In the genomic region with DNA sequence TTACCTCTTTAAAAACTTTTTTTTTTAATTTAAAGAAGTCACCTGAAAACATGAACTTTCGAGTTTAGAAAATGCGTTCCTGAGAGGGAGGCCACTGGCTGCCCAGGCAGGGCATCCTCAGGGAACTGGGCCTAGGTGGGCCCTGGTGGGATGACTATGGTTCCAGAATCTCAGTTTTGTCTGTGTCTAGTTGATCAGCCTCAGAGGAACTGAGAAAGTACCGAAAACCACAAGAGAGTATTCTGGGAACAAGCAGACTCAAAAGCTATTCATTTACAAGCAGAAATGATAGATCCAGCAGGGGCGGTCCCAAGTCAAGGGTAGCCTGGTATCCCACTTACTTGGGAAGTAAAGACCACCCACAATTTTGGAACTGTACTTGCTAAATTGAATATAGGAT, we compare ENCODE assay signal across 17 cellular contexts. TPM values are rescaled to one million over a fixed set of nuclear protein-coding genes. Genes with fewer than 3 reads are reported as not detected.
A peak's percentile ranks its signal among the peaks of the same experiment; 100 is the strongest.
DNase-seq lines count a peak whose midpoint lies in the region; ATAC-seq, FAIRE-seq and TF ChIP-seq lines count a peak whose summit lies in the region.
"Had no signal": no experiment of that assay in that cellular context is flagged by ENCODE, and none has a peak within 500 bp of the region (broad histone marks: within the 10 kb centered on the region; RNA-seq: fewer than 3 reads in every experiment).

No MANE protein-coding gene starts in this region.

- POLR2A ChIA-PET in GM12878 (lab: Charles Lee) = interaction anchor here (0.7 to 2.9 kb wide), 3 partner anchors 11 to 67 kb away, joined by 4 to 16 read pairs (median 12); a partner anchor contains a TSS

- 11% methylated on average over 4 of the region's 4 CpGs for WGBS in GM12878 (ENCODE audit: insufficient coverage, insufficient replicate concordance, low lambda C conversion rate, missing lambda C conversion rate)

- no peak for DNase-seq in GM18507 (ENCODE audit: extremely low spot score, insufficient read length, low read depth)
- no peak for DNase-seq in GM12878 (ENCODE audit: low read depth, low spot score)
- no peak for DNase-seq in activated CD8-positive, alpha-beta memory T cell treated with anti-CD3 and anti-CD28 coated beads, Interleukin-2, amount 50 U/mL, for 48 hours
- no peak for DNase-seq in DMS79 (lab: John Stamatoyannopoulos, UW)
- DNase-seq: activated CD4-positive, alpha-beta memory T cell treated with anti-CD3 and anti-CD28 coated beads for 36 hours; amygdala; head of caudate nucleus; IMR-90; kidney; occipital lobe; stimulated activated naive CD4-positive, alpha-beta T cell treated with Interleukin-2 at 50 U/mL for 16 hours had no signal

- CTCF ChIA-PET in GM12878 (lab: Yijun Ruan, JAX) = interaction anchor here (0.9 to 2.2 kb wide), 8 partner anchors 9 to 79 kb away, joined by 3 to 7 read pairs (median 6); no protein-coding TSS in a partner anchor

- in situ Hi-C loops in GM12878 (cut with MboI) = no loop called here

- RAD21 ChIA-PET in GM12878 (lab: Charles Lee; ENCODE audit: unreplicated experiment) = interaction anchor here (0.8 to 3.6 kb wide), 7 partner anchors 11 to 80 kb away, joined by 3 to 21 read pairs (median 5); a partner anchor contains a TSS

- H3K27me3 ChIP-seq in GM12878 (replicated peaks in 1 of 2; ENCODE audit: control insufficient read depth in 2 of 2, insufficient read depth in 2 of 2, low read length in 1 of 2) = no peaks in the 10 kb centered on the region

- no peak overlapping the region for H2AFZ ChIP-seq in GM12878 (ENCODE audit: control insufficient read depth, low read depth, low read length)

- TF ChIP-seq EP300 in GM12878 (IDR thresholded peaks at IDR 0.05; ENCODE audit: borderline replicate concordance in 1 of 2, control insufficient read depth in 1 of 2, low read depth in 2 of 2, low read length in 2 of 2) = no peak

- no peak for TF ChIP-seq CTCF in GM12878 (IDR thresholded peaks at IDR 0.05 in 2 of 3, conservative IDR thresholded peaks at IDR 0.05 in 1 of 3; ENCODE audit: control insufficient read depth in 2 of 3, extremely low read depth in 1 of 3, insufficient read depth in 1 of 3, low read depth in 3 of 3, low read length in 3 of 3)

- peak overlapping the region; percentile 40 for H3K4me2 ChIP-seq in GM12878 (ENCODE audit: control insufficient read depth, insufficient read depth)

- no peaks in the 10 kb centered on the region for H3K36me3 ChIP-seq in GM12878 (ENCODE audit: control insufficient read depth in 2 of 2, insufficient read depth in 2 of 2, low read length in 1 of 2)

- SMC1A ChIA-PET in GM12878 (lab: Charles Lee; ENCODE audit: uncharacterized antibody, unreplicated experiment) = interaction anchor here (0.7 to 4.2 kb wide), 13 partner anchors 8 to 79 kb away, joined by 3 to 33 read pairs (median 4); a partner anchor contains a TSS

- no peak overlapping the region for H3K27ac ChIP-seq in GM12878 (ENCODE audit: control insufficient read depth, insufficient read depth)

- peak; percentile 78 for ATAC-seq in GM19463 (IDR thresholded peaks at IDR 0.05; ENCODE audit: unreplicated experiment)
- peak; percentile 67 for ATAC-seq in HG02981 (IDR thresholded peaks at IDR 0.05; ENCODE audit: unreplicated experiment)
- ATAC-seq in GM12878 = peak; percentile 90
- ATAC-seq in HG03135 (IDR thresholded peaks at IDR 0.05; ENCODE audit: unreplicated experiment) = no peak
- no peak for ATAC-seq in HG03139 (IDR thresholded peaks at IDR 0.05; ENCODE audit: unreplicated experiment)

- no peak for TF ChIP-seq RAD21 in GM12878 (IDR thresholded peaks at IDR 0.05; ENCODE audit: insufficient read depth, low read depth, low read length)

- intact Hi-C loops in GM12878 (cut with micrococcal nuclease; ENCODE audit: unreplicated experiment) = no loop called here

- BruUV-seq in GM12878 (replicated peaks; lab: Mats Ljungman, UMichigan) = no TSS peak

- H3K9ac ChIP-seq in GM12878 (ENCODE audit: control insufficient read depth, insufficient read depth, low read length) = no peak overlapping the region

- peaks cover 11% of the 10 kb centered on the region for H3K79me2 ChIP-seq in GM12878 (ENCODE audit: control insufficient read depth, insufficient read depth, low read length)

- no peak for TF ChIP-seq POLR2A in GM12878 (IDR thresholded peaks at IDR 0.05; ENCODE audit: low read depth, low read length)

- peaks cover 17% of the 10 kb centered on the region for H3K4me1 ChIP-seq in GM12878 (ENCODE audit: control insufficient read depth, insufficient read depth, low read length)

- H3K9me3 ChIP-seq in GM12878 (replicated peaks; ENCODE audit: control insufficient read depth, insufficient read depth, low read length) = no peaks in the 10 kb centered on the region

- H3K4me3 ChIP-seq in GM12878 = no peak overlapping the region; the same call in 1 of the 2 replicates

- H4K20me1 ChIP-seq in GM12878 (ENCODE audit: control insufficient read depth, insufficient read depth) = no peaks in the 10 kb centered on the region

- peak; percentile 74 for FAIRE-seq in GM18507 (lab: Jason Lieb, UNC)
- FAIRE-seq in GM12878 (lab: Jason Lieb, UNC) = no peak
- FAIRE-seq: G401.6, H1, kidney had no signal

TF ChIP-seq in GM12878, 131 proteins besides CTCF, POLR2A, EP300 and RAD21 (continues in another document):
- TF ChIP-seq FOXK2 (IDR thresholded peaks at IDR 0.05) (no peak), BCL11A (IDR thresholded peaks at IDR 0.05; ENCODE audit: low read depth, low read length) (peak; percentile 49; the same call in 1 of the 2 replicates), RB1 (IDR thresholded peaks at IDR 0.05; ENCODE audit: borderline replicate concordance) (no peak), NRF1 (conservative IDR thresholded peaks at IDR 0.05; ENCODE audit: low read depth, low read length) (no peak)
- TF ChIP-seq, protein P1, sequence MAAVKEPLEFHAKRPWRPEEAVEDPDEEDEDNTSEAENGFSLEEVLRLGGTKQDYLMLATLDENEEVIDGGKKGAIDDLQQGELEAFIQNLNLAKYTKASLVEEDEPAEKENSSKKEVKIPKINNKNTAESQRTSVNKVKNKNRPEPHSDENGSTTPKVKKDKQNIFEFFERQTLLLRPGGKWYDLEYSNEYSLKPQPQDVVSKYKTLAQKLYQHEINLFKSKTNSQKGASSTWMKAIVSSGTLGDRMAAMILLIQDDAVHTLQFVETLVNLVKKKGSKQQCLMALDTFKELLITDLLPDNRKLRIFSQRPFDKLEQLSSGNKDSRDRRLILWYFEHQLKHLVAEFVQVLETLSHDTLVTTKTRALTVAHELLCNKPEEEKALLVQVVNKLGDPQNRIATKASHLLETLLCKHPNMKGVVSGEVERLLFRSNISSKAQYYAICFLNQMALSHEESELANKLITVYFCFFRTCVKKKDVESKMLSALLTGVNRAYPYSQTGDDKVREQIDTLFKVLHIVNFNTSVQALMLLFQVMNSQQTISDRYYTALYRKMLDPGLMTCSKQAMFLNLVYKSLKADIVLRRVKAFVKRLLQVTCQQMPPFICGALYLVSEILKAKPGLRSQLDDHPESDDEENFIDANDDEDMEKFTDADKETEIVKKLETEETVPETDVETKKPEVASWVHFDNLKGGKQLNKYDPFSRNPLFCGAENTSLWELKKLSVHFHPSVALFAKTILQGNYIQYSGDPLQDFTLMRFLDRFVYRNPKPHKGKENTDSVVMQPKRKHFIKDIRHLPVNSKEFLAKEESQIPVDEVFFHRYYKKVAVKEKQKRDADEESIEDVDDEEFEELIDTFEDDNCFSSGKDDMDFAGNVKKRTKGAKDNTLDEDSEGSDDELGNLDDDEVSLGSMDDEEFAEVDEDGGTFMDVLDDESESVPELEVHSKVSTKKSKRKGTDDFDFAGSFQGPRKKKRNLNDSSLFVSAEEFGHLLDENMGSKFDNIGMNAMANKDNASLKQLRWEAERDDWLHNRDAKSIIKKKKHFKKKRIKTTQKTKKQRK (IDR thresholded peaks at IDR 0.05; ENCODE audit: low read depth, low read length) = no peak
- TF ChIP-seq, protein P2, sequence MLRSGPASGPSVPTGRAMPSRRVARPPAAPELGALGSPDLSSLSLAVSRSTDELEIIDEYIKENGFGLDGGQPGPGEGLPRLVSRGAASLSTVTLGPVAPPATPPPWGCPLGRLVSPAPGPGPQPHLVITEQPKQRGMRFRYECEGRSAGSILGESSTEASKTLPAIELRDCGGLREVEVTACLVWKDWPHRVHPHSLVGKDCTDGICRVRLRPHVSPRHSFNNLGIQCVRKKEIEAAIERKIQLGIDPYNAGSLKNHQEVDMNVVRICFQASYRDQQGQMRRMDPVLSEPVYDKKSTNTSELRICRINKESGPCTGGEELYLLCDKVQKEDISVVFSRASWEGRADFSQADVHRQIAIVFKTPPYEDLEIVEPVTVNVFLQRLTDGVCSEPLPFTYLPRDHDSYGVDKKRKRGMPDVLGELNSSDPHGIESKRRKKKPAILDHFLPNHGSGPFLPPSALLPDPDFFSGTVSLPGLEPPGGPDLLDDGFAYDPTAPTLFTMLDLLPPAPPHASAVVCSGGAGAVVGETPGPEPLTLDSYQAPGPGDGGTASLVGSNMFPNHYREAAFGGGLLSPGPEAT (IDR thresholded peaks at IDR 0.05; ENCODE audit: low read depth) = no peak
- TF ChIP-seq, protein P3, sequence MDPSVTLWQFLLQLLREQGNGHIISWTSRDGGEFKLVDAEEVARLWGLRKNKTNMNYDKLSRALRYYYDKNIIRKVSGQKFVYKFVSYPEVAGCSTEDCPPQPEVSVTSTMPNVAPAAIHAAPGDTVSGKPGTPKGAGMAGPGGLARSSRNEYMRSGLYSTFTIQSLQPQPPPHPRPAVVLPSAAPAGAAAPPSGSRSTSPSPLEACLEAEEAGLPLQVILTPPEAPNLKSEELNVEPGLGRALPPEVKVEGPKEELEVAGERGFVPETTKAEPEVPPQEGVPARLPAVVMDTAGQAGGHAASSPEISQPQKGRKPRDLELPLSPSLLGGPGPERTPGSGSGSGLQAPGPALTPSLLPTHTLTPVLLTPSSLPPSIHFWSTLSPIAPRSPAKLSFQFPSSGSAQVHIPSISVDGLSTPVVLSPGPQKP (IDR thresholded peaks at IDR 0.05; ENCODE audit: low read depth, low read length) = no peak

RNA-seq across cellular contexts. Expression of a gene that starts 10.5 kb away (rescaled TPM):
- total RNA-seq in GM12878 (2013; cell fraction: nucleolus; rRNA removed) = 25.3 and 27.0 TPM in 2 replicates
- total RNA-seq in GM12878 (2014; rRNA removed) (2.9 and 4.0 TPM in 2 replicates), GM12878 (2014; rRNA removed; fragmentation: Illumina TruSeq; extraction: Trizol) (2.5 and 3.0 TPM in 2 replicates), GM12878 (2021) (5.1 and 6.8 TPM in 2 replicates)
- 2.6 TPM for polyA plus RNA-seq in GM12878 (2011; ENCODE audit: low read depth)
- polyA plus RNA-seq in GM12878 (2011; rRNA removed) (12.6 and 18.5 TPM in 2 replicates), GM12878 (2014; fragmentation: Illumina TruSeq; extraction: Trizol) (10.0 and 10.2 TPM in 2 replicates), GM12878 (2014; fragmentation: Nextera tagmentation; extraction: Ambion mirVana) (1 to 10 TPM; 3.8 to 4.0 TPM), GM12878 (2014; rRNA removed) (4.7 and 5.0 TPM in 2 replicates), GM12878 (2016; fragmentation: Nextera tagmentation; extraction: Ambion mirVana) (1 to 10 TPM; 7.6 to 8.4 TPM)
- polyA plus RNA-seq in GM12878 (2011; cell fraction: cytosol; rRNA removed) = 12.8 and 16.6 TPM in 2 replicates
- polyA plus RNA-seq in GM12878 (2011; cell fraction: nucleus; rRNA removed) = 16.1 and 19.8 TPM in 2 replicates
- polyA plus RNA-seq in GM12878 (2012) = 4.3 and 5.2 TPM in 2 replicates
- 23.5 and 26.9 TPM in 2 replicates for polyA minus RNA-seq in GM12878 (2011; rRNA and poly(A)+ RNA removed)
- polyA minus RNA-seq in GM12878 (2011; cell fraction: cytosol; rRNA and poly(A)+ RNA removed) = 7.8 and 9.9 TPM in 2 replicates
- 33.4 and 61.2 TPM in 2 replicates for polyA minus RNA-seq in GM12878 (2011; cell fraction: nucleus; rRNA and poly(A)+ RNA removed)

Comparison
In these comparisons a context has a peak if more than half of its experiments do, and no peak if none do; other contexts are left out.
1. ATAC-seq: peak in GM19463 (single experiment), HG02981 (single experiment) and GM12878 (single experiment); none in HG03135 (single experiment) and HG03139 (single experiment).